Comparison of ENCODE assay signal across 8 cellular contexts in genomic region chr7:30142710-30143109, GRCh38. TPM values are rescaled to one million over a fixed set of nuclear protein-coding genes. Genes with fewer than 3 reads are reported as not detected.
DNase-seq lines count a peak whose midpoint lies in the region; ATAC-seq, FAIRE-seq and TF ChIP-seq lines count a peak whose summit lies in the region.
"Had no signal": no experiment of that assay in that cellular context is flagged by ENCODE, and none has a peak within 500 bp of the region (broad histone marks: within the 10 kb centered on the region; RNA-seq: fewer than 3 reads in every experiment).

No MANE protein-coding gene starts in this region.

- CTCF ChIA-PET in RWPE1 (lab: Yijun Ruan, JAX) = interaction anchor here (0.6 kb wide), 1 partner anchor 81 kb away, joined by 5 read pairs; no protein-coding TSS in a partner anchor

- DNase-seq in HAP-1 (ENCODE audit: low spot score in 2 of 2) (peak; percentile 3 to 35), RWPE1 (ENCODE audit: low spot score) (peak; percentile 85), foreskin keratinocyte (peak in 1 of 2 donors; percentile 87), GM19239 (ENCODE audit: insufficient read length, low spot score) (no peak)
- no peak for DNase-seq in stimulated activated CD4-positive, alpha-beta T cell treated with anti-CD3 and anti-CD28 coated beads, Interleukin-15, amount 100 ng/mL, for 24 hours
- DNase-seq: stimulated activated CD4-positive, alpha-beta T cell treated with anti-CD3 and anti-CD28 coated beads, Interleukin-4, amount 100 ng/mL, for 24 hours had no signal

- H3K4me1 ChIP-seq in HAP-1 (peaks cover 24% of the 10 kb centered on the region), foreskin keratinocyte (peaks cover 20% of the 10 kb centered on the region), skeletal muscle tissue (ENCODE audit: control insufficient read depth in 3 of 3, insufficient read depth in 3 of 3, low read length in 3 of 3) (peaks cover 34 to 66% (median 47%) of the 10 kb centered on the region in 3 donors)

- TF ChIP-seq CTCF in RWPE1 (conservative IDR thresholded peaks at IDR 0.05; ENCODE audit: low read depth) (no peak), foreskin keratinocyte (conservative IDR thresholded peaks at IDR 0.05) (peak; percentile 11)

- no peak overlapping the region for H3K4me3 ChIP-seq in HAP-1
- H3K4me3 ChIP-seq in skeletal muscle tissue (ENCODE audit: low read length in 3 of 3) = peak overlapping the region in 2 of 3 donors; percentile 37 to 42

- POLR2A ChIA-PET in RWPE1 (lab: Yijun Ruan, JAX; ENCODE audit: low non-redundant PET) = no interaction called here

- in situ Hi-C loops in HAP-1 (cut with MboI; ENCODE audit: low sequenced_read_pairs) = no loop called here

- H3K9me3 ChIP-seq in HAP-1 = no peaks in the 10 kb centered on the region
- no peaks in the 10 kb centered on the region for H3K9me3 ChIP-seq in skeletal muscle tissue (ENCODE audit: control insufficient read depth in 3 of 3, low read length in 3 of 3)

- FAIRE-seq in GM19239 (lab: Jason Lieb, UNC) = no peak

- peak; percentile 80 for ATAC-seq in foreskin keratinocyte
- no peak for ATAC-seq in HG02973 (IDR thresholded peaks at IDR 0.05; ENCODE audit: unreplicated experiment)

- H3K27ac ChIP-seq in RWPE1 (peak overlapping the region; percentile 74), foreskin keratinocyte (peak overlapping the region; percentile 31), skeletal muscle tissue (ENCODE audit: low read depth, low read length) (peak overlapping the region; percentile 77)

- peak overlapping the region; percentile 45 to 55 (median 48) for H3K9ac ChIP-seq in skeletal muscle tissue (ENCODE audit: low read depth in 1 of 3, low read length in 3 of 3)

- H3K36me3 ChIP-seq in HAP-1 (replicated peaks) (no peaks in the 10 kb centered on the region), skeletal muscle tissue (ENCODE audit: control insufficient read depth in 3 of 3, insufficient read depth in 3 of 3, low read length in 3 of 3) (peaks cover 0 to 4% (median 0%) of the 10 kb centered on the region in 3 donors)

- no peaks in the 10 kb centered on the region for H3K27me3 ChIP-seq in HAP-1 (ENCODE audit: low read depth)
- H3K27me3 ChIP-seq in foreskin keratinocyte = no peaks in the 10 kb centered on the region
- H3K27me3 ChIP-seq in skeletal muscle tissue (ENCODE audit: control insufficient read depth in 3 of 3, insufficient read depth in 3 of 3, low read length in 3 of 3) = no peaks in the 10 kb centered on the region

RNA-seq across cellular contexts. Expression of gene MTURN, which starts 7.9 kb away (rescaled TPM):
- 9.5 and 11.1 TPM in 2 replicates for total RNA-seq in foreskin keratinocyte
- 6.3 and 7.9 TPM in 2 replicates for polyA plus RNA-seq in foreskin keratinocyte
- 74.6 TPM for total RNA-seq in skeletal muscle tissue

Comparison
In these comparisons a context has a peak if more than half of its experiments do, and no peak if none do; other contexts are left out.
1. DNase-seq: peak in HAP-1 (2 of 2) and RWPE1 (single experiment); none in stimulated activated CD4-positive, alpha-beta T cell treated with anti-CD3 and anti-CD28 coated beads, Interleukin-15, amount 100 ng/mL, for 24 hours (single experiment) and GM19239 (single experiment).
2. Peak in every context shown above with its lines, with median percentiles within 50 percentile points of each other: H3K27ac ChIP-seq.